In the genomic region with DNA sequence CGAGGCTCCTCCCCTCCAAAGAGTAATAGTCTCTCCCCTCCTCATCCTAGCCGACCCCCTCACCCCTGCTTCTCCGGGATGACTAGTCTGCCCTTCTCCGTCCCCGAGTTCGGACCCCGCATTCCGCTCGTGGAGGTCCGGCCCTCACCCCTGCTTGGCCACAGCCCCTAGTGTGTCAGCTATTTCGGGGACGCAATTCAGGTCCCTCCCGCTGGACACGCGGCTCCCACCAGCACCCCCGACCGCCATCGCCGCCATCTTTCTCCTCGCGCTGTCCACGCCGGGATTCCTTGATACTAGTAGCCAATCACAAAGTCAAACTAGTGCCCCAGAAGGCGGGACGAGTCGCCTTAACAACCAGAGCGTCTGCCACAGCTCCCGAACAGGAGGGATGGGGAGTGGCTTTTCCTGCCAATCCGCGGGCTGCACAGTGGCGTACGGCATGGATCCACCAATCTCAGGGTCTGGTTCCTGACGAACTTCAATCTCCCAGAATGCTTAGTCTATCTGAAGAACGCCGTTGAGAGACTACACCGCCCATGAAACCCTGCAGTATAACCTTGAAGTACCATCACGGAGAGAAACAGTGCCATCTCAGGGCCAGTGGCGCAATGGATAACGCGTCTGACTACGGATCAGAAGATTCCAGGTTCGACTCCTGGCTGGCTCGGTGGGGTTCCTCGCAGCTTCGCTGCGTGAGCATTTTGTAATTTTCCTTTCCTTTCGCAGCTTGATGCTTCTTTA, we compare ENCODE assay signal across 9 cellular contexts. TPM values are rescaled to one million over a fixed set of nuclear protein-coding genes. Genes with fewer than 3 reads are reported as not detected.
DNase-seq lines count a peak whose midpoint lies in the region; ATAC-seq and TF ChIP-seq lines count a peak whose summit lies in the region.
"Had no signal": no experiment of that assay in that cellular context is flagged by ENCODE, and none has a peak within 500 bp of the region (broad histone marks: within the 10 kb centered on the region; RNA-seq: fewer than 3 reads in every experiment).

A gene (minus strand): TSS at position 273 of the 744 bp plus-strand sequence. CDS start 15 bp downstream, at position 258.

- intact Hi-C loops in activated B cell treated with CpG ODN at 0.5 μM for 24 hours (cut with micrococcal nuclease), result loop anchor here (1.0 to 10.0 kb wide), 11 partner anchors 10 to 626 kb away; a partner anchor contains a TSS

- CTCF ChIA-PET in activated B cell treated with CpG ODN at 0.5 μM for 24 hours (lab: Charles Lee), result interaction anchor here (0.8 to 3.4 kb wide), 11 partner anchors 10 to 166 kb away, joined by 3 to 22 read pairs (median 5); a partner anchor contains a TSS

- DNase-seq in AG09319 (ENCODE audit: extremely low read depth, low read depth) (peak; percentile 100), NCI-H345 (lab: John Stamatoyannopoulos, UW) (peak; percentile 99), activated B cell treated with CpG ODN at 0.5 μM for 24 hours (peak; percentile 83), immature natural killer cell (peak; percentile 96 to 98 (median 98)), smooth muscle cell of the brain vasculature (ENCODE audit: low read depth, low spot score) (peak; percentile 100)
- DNase-seq in central memory CD4-positive, alpha-beta T cell, result peak; percentile 99

- H3K9me3 Mint-ChIP-seq in activated B cell treated with CpG ODN at 0.5 μM for 24 hours, result no peaks in the 10 kb centered on the region
- no peaks in the 10 kb centered on the region for H3K9me3 Mint-ChIP-seq in immature natural killer cell
- H3K9me3 Mint-ChIP-seq: activated naive CD4-positive, alpha-beta T cell treated with anti-CD3 and anti-CD28 coated beads, Interleukin-2, amount 50 U/mL, for 24 hours had no signal

- TF ChIP-seq CTCF in AG09319 (IDR thresholded peaks at IDR 0.05; ENCODE audit: low read depth, low read length), result no peak
- no peak for TF ChIP-seq CTCF in activated B cell treated with CpG ODN at 0.5 μM for 24 hours (IDR thresholded peaks at IDR 0.05)

- H3K27ac Mint-ChIP-seq in activated B cell treated with CpG ODN at 0.5 μM for 24 hours (no peak within 1 kb of the TSS), immature natural killer cell (no peak within 1 kb of the TSS)
- H3K27ac Mint-ChIP-seq: activated naive CD4-positive, alpha-beta T cell treated with anti-CD3 and anti-CD28 coated beads, Interleukin-2, amount 50 U/mL, for 24 hours had no signal

- peak; percentile 91 for ATAC-seq in GM19025 (IDR thresholded peaks at IDR 0.05; ENCODE audit: low read depth, unreplicated experiment)
- peak; percentile 86 for ATAC-seq in HG03280 (IDR thresholded peaks at IDR 0.05; ENCODE audit: unreplicated experiment)
- peak; percentile 93 for ATAC-seq in activated B cell treated with CpG ODN at 0.5 μM for 24 hours (ENCODE audit: low read depth)

- no peaks in the 10 kb centered on the region for H3K27me3 Mint-ChIP-seq in activated B cell treated with CpG ODN at 0.5 μM for 24 hours
- H3K27me3 Mint-ChIP-seq in immature natural killer cell (ENCODE audit: low read depth in 3 of 3), result peaks cover 0 to 5% (median 5%) of the 10 kb centered on the region in 3 donors
- H3K27me3 Mint-ChIP-seq: activated naive CD4-positive, alpha-beta T cell treated with anti-CD3 and anti-CD28 coated beads, Interleukin-2, amount 50 U/mL, for 24 hours had no signal

- peaks cover 14% of the 10 kb centered on the region for H3K4me1 Mint-ChIP-seq in activated B cell treated with CpG ODN at 0.5 μM for 24 hours
- H3K4me1 Mint-ChIP-seq in immature natural killer cell, result peaks cover 4% of the 10 kb centered on the region in 2 donors

- H3K36me3 Mint-ChIP-seq in activated B cell treated with CpG ODN at 0.5 μM for 24 hours (ENCODE audit: low read depth), result peaks cover 25% of the 10 kb centered on the region
- H3K36me3 Mint-ChIP-seq in immature natural killer cell, result peaks cover 0 to 10% (median 7%) of the 10 kb centered on the region in 3 donors

- H3K4me3 Mint-ChIP-seq in activated B cell treated with CpG ODN at 0.5 μM for 24 hours (no peak within 1 kb of the TSS), immature natural killer cell (no peak within 1 kb of the TSS)
- H3K4me3 Mint-ChIP-seq: activated naive CD4-positive, alpha-beta T cell treated with anti-CD3 and anti-CD28 coated beads, Interleukin-2, amount 50 U/mL, for 24 hours had no signal

- POLR2A ChIA-PET in activated B cell treated with CpG ODN at 0.5 μM for 24 hours (lab: Charles Lee), result interaction anchor here (0.6 to 2.6 kb wide), 18 partner anchors 11 to 1152 kb away, joined by 3 to 47 read pairs (median 4); a partner anchor contains a TSS

RNA-seq across cellular contexts. Expression of the gene that starts here (rescaled TPM):
- 75.3 and 96.5 TPM in 2 replicates for total RNA-seq in activated B cell treated with CpG ODN at 0.5 μM for 24 hours
- 10 to 100 TPM; 32.9 to 34.9 (median 34.7) TPM for polyA plus RNA-seq in immature natural killer cell

Comparison
In these comparisons a context has a peak if more than half of its experiments do, and no peak if none do; other contexts are left out.
1. Peak in every context shown above with its lines: DNase-seq and ATAC-seq.